8 cellular contexts compared by ENCODE assay signal in the genomic region with DNA sequence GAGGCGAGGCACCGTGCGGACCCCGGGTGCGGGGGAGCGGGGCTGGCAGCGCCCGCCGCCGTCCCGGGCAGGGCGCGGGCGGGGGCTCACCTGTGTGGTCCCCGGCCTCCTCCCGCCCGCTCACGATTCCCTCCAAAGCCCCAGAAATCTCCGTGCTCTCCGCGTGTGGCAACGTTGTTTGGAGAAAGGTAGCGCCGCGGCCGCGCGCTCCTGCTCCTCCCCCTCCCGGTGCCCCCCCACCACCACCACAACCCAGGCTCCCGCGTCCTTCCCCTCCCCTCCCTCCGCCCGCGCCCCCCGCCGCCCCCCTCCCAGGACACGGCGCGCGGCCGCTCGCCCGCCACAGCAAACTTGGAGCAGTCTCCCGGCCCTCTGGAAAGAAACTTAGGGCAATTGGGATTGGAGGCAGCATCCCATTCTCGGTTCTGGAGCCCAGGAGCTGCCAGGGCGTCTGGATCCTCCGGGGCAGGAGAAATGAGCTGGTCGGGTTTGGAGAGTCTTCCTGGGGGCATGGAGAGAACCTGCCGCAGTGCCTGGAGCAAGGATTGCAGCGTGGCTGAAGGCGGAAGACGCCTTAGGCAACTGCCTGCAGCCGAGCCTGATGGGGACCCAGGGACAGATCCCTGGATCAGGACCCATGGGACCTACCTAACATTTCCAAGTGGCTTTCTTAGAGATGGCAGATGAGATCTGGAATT. TPM values are rescaled to one million over a fixed set of nuclear protein-coding genes. Genes with fewer than 3 reads are reported as not detected.
A peak's percentile ranks its signal among the peaks of the same experiment; 100 is the strongest.
DNase-seq lines count a peak whose midpoint lies in the region; ATAC-seq and TF ChIP-seq lines count a peak whose summit lies in the region.

No MANE protein-coding gene starts in this region.

- DNase-seq in DMS 273 (lab: John Stamatoyannopoulos, UW; ENCODE audit: unreplicated experiment) (peak; percentile 85), IMR-90 (peak; percentile 56), SJCRH30 (peak; percentile 64 to 76), ascending aorta (ENCODE audit: low spot score in 2 of 2) (peak in 1 of 2 donors; percentile 80), hepatocyte (ENCODE audit: low spot score) (peak; percentile 87), psoas muscle (peak; percentile 58 to 81), middle frontal gyrus (ENCODE audit: extremely low spot score, low spot score) (no peak)

- peak overlapping the region; percentile 95 for H2BK5ac ChIP-seq in IMR-90 (ENCODE audit: low read depth, low read length, poor library complexity, severe bottlenecking)

- no peak for TF ChIP-seq RAD21 in IMR-90 (IDR thresholded peaks at IDR 0.05; ENCODE audit: low read length)

- POLR2A ChIA-PET in IMR-90 (lab: Charles Lee; ENCODE audit: unreplicated experiment): no interaction called here

- ATAC-seq in IMR-90 (ENCODE audit: low read depth) (no peak; the same call in 1 of the 2 replicates), psoas muscle (peak; percentile 24 to 41 (median 28)), GM18519 (IDR thresholded peaks at IDR 0.05; ENCODE audit: low FRiP score, unreplicated experiment) (no peak)

- H4K20me1 ChIP-seq in IMR-90 (ENCODE audit: insufficient read depth, low read length): peaks cover 8% of the 10 kb centered on the region; the same call in 1 of the 2 replicates
- H4K20me1 ChIP-seq in hepatocyte (ENCODE audit: insufficient read depth, poor library complexity, severe bottlenecking): peaks cover 5% of the 10 kb centered on the region

- peak overlapping the region; percentile 79 for H3K56ac ChIP-seq in IMR-90 (ENCODE audit: extremely low read depth, insufficient read depth, low read length)

- H3K23ac ChIP-seq in IMR-90 (ENCODE audit: low read depth, low read length): peak overlapping the region; percentile 89

- no TSS peak for BruUV-seq in IMR-90 (replicated peaks; lab: Mats Ljungman, UMichigan)

- WGBS in IMR-90 (ENCODE audit: extremely low coverage in 2 of 2, insufficient read length in 1 of 2), 2 experiments: 0% methylated on average over 1 of the region's 53 CpGs; no CpG with 5 or more reads in 1 of the 2 experiments
- WGBS in hepatocyte (ENCODE audit: low lambda C conversion rate, missing lambda C conversion rate): 5% methylated on average over 22 of the region's 53 CpGs
- 1% methylated on average over 24 to 52 of the region's 53 CpGs for WGBS in psoas muscle, 3 donors

- H2AFZ ChIP-seq in IMR-90 (replicated peaks; ENCODE audit: low read length, poor library complexity) (peak overlapping the region; percentile 85), hepatocyte (no peak overlapping the region)

- H2BK15ac ChIP-seq in IMR-90 (ENCODE audit: low read depth, low read length): no peak overlapping the region

- H3K9me3 ChIP-seq in IMR-90 (ENCODE audit: control insufficient read depth, insufficient read depth, low read length) (no peaks in the 10 kb centered on the region), SJCRH30 (replicated peaks) (no peaks in the 10 kb centered on the region), ascending aorta (no peaks in the 10 kb centered on the region), hepatocyte (ENCODE audit: low read depth) (no peaks in the 10 kb centered on the region), psoas muscle (no peaks in the 10 kb centered on the region)

- H3K27ac ChIP-seq in IMR-90 (ENCODE audit: insufficient read depth, low read length) (peak overlapping the region; percentile 94), SJCRH30 (peak overlapping the region; percentile 67), ascending aorta (peak overlapping the region; percentile 96 to 99), hepatocyte (peak overlapping the region; percentile 97), psoas muscle (peak overlapping the region; percentile 98)

- peak overlapping the region; percentile 88 for H2AK9ac ChIP-seq in IMR-90 (replicated peaks; ENCODE audit: low read depth, low read length, poor library complexity)

- peaks cover 6 to 19% of the 10 kb centered on the region in 2 experiments for H3K79me1 ChIP-seq in IMR-90 (ENCODE audit: low read depth in 1 of 2, low read length in 2 of 2)

- peaks cover 79% of the 10 kb centered on the region for H3K79me2 ChIP-seq in hepatocyte

- peak overlapping the region; percentile 35 for H3K14ac ChIP-seq in IMR-90 (replicated peaks; ENCODE audit: low read depth, low read length)

- H4K91ac ChIP-seq in IMR-90 (ENCODE audit: insufficient read depth, low read depth, low read length): peak overlapping the region; percentile 66

- H4K5ac ChIP-seq in IMR-90 (ENCODE audit: low read depth, low read length): 0 out of 2 replicates have a peak overlapping the region, but pooled peaks have one; percentile 4

- H2BK20ac ChIP-seq in IMR-90 (ENCODE audit: low read depth, low read length): no peak overlapping the region

- H2BK120ac ChIP-seq in IMR-90 (ENCODE audit: low read depth, low read length): peak overlapping the region; percentile 17; the same call in 1 of the 2 replicates

- CTCF ChIA-PET in IMR-90 (lab: Yijun Ruan, JAX): no interaction called here

- no peaks in the 10 kb centered on the region for H3K27me3 ChIP-seq in IMR-90 (ENCODE audit: control insufficient read depth, insufficient read depth, low read length)
- no peaks in the 10 kb centered on the region for H3K27me3 ChIP-seq in SJCRH30
- no peaks in the 10 kb centered on the region for H3K27me3 ChIP-seq in ascending aorta
- no peaks in the 10 kb centered on the region for H3K27me3 ChIP-seq in hepatocyte
- H3K27me3 ChIP-seq in psoas muscle (ENCODE audit: insufficient read depth in 3 of 3, low read length in 2 of 3): no peaks in the 10 kb centered on the region

- in situ Hi-C loops in IMR-90 (cut with MboI; ENCODE audit: low sequenced_read_pairs): no loop called here

- TF ChIP-seq CTCF in IMR-90 (conservative IDR thresholded peaks at IDR 0.05; ENCODE audit: low read depth, low read length) (no peak), ascending aorta (IDR thresholded peaks at IDR 0.05) (no peak), hepatocyte (IDR thresholded peaks at IDR 0.05; ENCODE audit: poor library complexity) (no peak), psoas muscle (IDR thresholded peaks at IDR 0.05) (no peak)

- H3K18ac ChIP-seq in IMR-90 (ENCODE audit: low read depth, low read length): peak overlapping the region; percentile 1; the same call in 1 of the 2 replicates

- peaks cover 9% of the 10 kb centered on the region for H3K4me1 ChIP-seq in IMR-90 (ENCODE audit: control insufficient read depth, insufficient read depth, low read length)
- peaks cover 17% of the 10 kb centered on the region for H3K4me1 ChIP-seq in SJCRH30
- H3K4me1 ChIP-seq in ascending aorta: peaks cover 6 to 28% of the 10 kb centered on the region in 2 donors
- H3K4me1 ChIP-seq in hepatocyte (ENCODE audit: insufficient read depth): peaks cover 31% of the 10 kb centered on the region
- H3K4me1 ChIP-seq in psoas muscle: peaks cover 45% of the 10 kb centered on the region

- H3K9me1 ChIP-seq in IMR-90 (ENCODE audit: insufficient read depth, low read length): peaks cover 8% of the 10 kb centered on the region; the same call in 1 of the 2 replicates

- 0 out of 2 replicates have a peak overlapping the region, but pooled peaks have one; percentile 1 for H2AK5ac ChIP-seq in IMR-90 (ENCODE audit: low read depth, low read length)

- H3K9me2 ChIP-seq in hepatocyte (replicated peaks; ENCODE audit: insufficient read depth): no peaks in the 10 kb centered on the region

- peak overlapping the region in 1 of 2 experiments; percentile 54; a peak in 1 of 4 replicates for H4K8ac ChIP-seq in IMR-90 (ENCODE audit: low read depth in 2 of 2, low read length in 2 of 2)

- H3K4me3 ChIP-seq in IMR-90 (ENCODE audit: insufficient read depth, low read depth, low read length) (peak overlapping the region; percentile 77), SJCRH30 (peak overlapping the region; percentile 96), ascending aorta (peak overlapping the region; percentile 83 to 99), hepatocyte (peak overlapping the region; percentile 95), psoas muscle (peak overlapping the region; percentile 93)

- peak overlapping the region; percentile 44 for H3K4ac ChIP-seq in IMR-90 (ENCODE audit: low read depth, low read length)

- H3K9ac ChIP-seq in IMR-90 (ENCODE audit: low read depth, low read length): peak overlapping the region; percentile 86

- dilution Hi-C loops in IMR-90 (cut with HindIII; ENCODE audit: low sequenced_read_pairs, unreplicated experiment): no loop called here

- H3K36me3 ChIP-seq in IMR-90 (ENCODE audit: control insufficient read depth, insufficient read depth, low read length) (no peaks in the 10 kb centered on the region), SJCRH30 (no peaks in the 10 kb centered on the region), ascending aorta (no peaks in the 10 kb centered on the region), hepatocyte (replicated peaks; ENCODE audit: insufficient read depth, low read depth) (no peaks in the 10 kb centered on the region), psoas muscle (ENCODE audit: insufficient read depth in 1 of 2, low read depth in 1 of 2) (no peaks in the 10 kb centered on the region)

- intact Hi-C loops in IMR-90 (cut with micrococcal nuclease): no loop called here
- intact Hi-C loops in ascending aorta (cut with DNase I): loop anchor here (2.0 to 10.0 kb wide), 8 partner anchors 202 to 978 kb away; a partner anchor contains a TSS
- intact Hi-C loops in psoas muscle (cut with DNase I): loop anchor here (2.0 to 5.0 kb wide), 5 partner anchors 58 to 473 kb away; no protein-coding TSS in a partner anchor

- H3K4me2 ChIP-seq in IMR-90 (ENCODE audit: low read depth, low read length) (peak overlapping the region; percentile 84), hepatocyte (peak overlapping the region; percentile 77)

- peak; percentile 41; the same call in 1 of the 2 replicates for TF ChIP-seq POLR2A in IMR-90 (IDR thresholded peaks at IDR 0.05; ENCODE audit: low read depth, low read length)

TF ChIP-seq in IMR-90, 13 proteins besides CTCF, POLR2A, EP300 and RAD21:
- TF ChIP-seq MXI1 (IDR thresholded peaks at IDR 0.05; ENCODE audit: borderline replicate concordance, low read depth, low read length) (peak; percentile 36; the same call in 1 of the 2 replicates), CEBPB (IDR thresholded peaks at IDR 0.05; ENCODE audit: low read depth, low read length) (peak; percentile 30; the same call in 1 of the 2 replicates), SMC3 (IDR thresholded peaks at IDR 0.05; ENCODE audit: low read depth, low read length) (no peak)

RNA-seq across cellular contexts. Expression of a gene that starts 0.9 kb away (rescaled TPM):
- 8.2 and 9.4 TPM in 2 replicates for total RNA-seq in IMR-90 (2012; rRNA removed)
- polyA plus RNA-seq in IMR-90 (2012; rRNA removed): 11.6 and 12.6 TPM in 2 replicates
- polyA plus RNA-seq in IMR-90 (2012; cell fraction: cytosol; rRNA removed): 5.3 and 7.2 TPM in 2 replicates
- polyA plus RNA-seq in IMR-90 (2012; cell fraction: nucleus; rRNA removed; ENCODE audit: low replicate concordance): 8.7 and 26.7 TPM in 2 replicates
- total RNA-seq in SJCRH30 (2014; rRNA removed; shearing (Covaris generic)): 23.6 and 25.9 TPM in 2 replicates
- total RNA-seq in ascending aorta: 21.5 TPM
- total RNA-seq in hepatocyte: 77.3 and 81.1 TPM in 2 replicates
- 68.4 and 74.2 TPM in 2 replicates for polyA plus RNA-seq in hepatocyte
- 10 to 100 TPM; 14.2 to 29.1 (median 18.5) TPM for total RNA-seq in psoas muscle
- 10 to 100 TPM in 2 of 3 donors, 1 to 10 TPM in 1; 8.9 to 14.7 (median 12.2) TPM for polyA plus RNA-seq in psoas muscle

Comparison
In these comparisons a context has a peak if more than half of its experiments do, and no peak if none do; other contexts are left out.
1. ATAC-seq: peak in psoas muscle (4 of 4); none in IMR-90 (single experiment) and GM18519 (single experiment).
2. Peak in every context shown above with its lines, with median percentiles within 50 percentile points of each other: H3K27ac ChIP-seq and H3K4me3 ChIP-seq.